Comparison of ENCODE assay signal across 21 cellular contexts in genomic region chr1:99546432-99547416, GRCh38.
DNase-seq lines count a peak whose midpoint lies in the region; ATAC-seq, FAIRE-seq and TF ChIP-seq lines count a peak whose summit lies in the region.
"Had no signal": no experiment of that assay in that cellular context is flagged by ENCODE, and none has a peak within 500 bp of the region (broad histone marks: within the 10 kb centered on the region; RNA-seq: fewer than 3 reads in every experiment).

No MANE protein-coding gene starts in this region.

- H3K9me1 ChIP-seq in endothelial cell of umbilical vein (replicated peaks; ENCODE audit: control insufficient read depth, extremely low read depth, insufficient read depth, low read length), result no peaks in the 10 kb centered on the region

- H3K4me3 Mint-ChIP-seq in activated T-helper 17 cell treated with anti-CD3 and anti-CD28 coated beads, Interleukin-2, amount 50 U/mL, for 72 hours, result no peak overlapping the region
- H3K4me3 Mint-ChIP-seq: activated CD4-positive, alpha-beta T cell treated with anti-CD3 and anti-CD28 coated beads, Interleukin-2, amount 10 ng/mL, durations not matched to agents 24 days and 14 days; B cell had no signal

- TF ChIP-seq CTCF in PC-9 (conservative IDR thresholded peaks at IDR 0.05) (no peak), endothelial cell of umbilical vein (IDR thresholded peaks at IDR 0.05; ENCODE audit: extremely low read depth in 1 of 2, insufficient read depth in 1 of 2, low read depth in 1 of 2, low read length in 2 of 2) (no peak), gastrocnemius medialis (IDR thresholded peaks at IDR 0.05 in 4 of 5, conservative IDR thresholded peaks at IDR 0.05 in 1 of 5) (no peak), body of pancreas (IDR thresholded peaks at IDR 0.05) (no peak)

- intact Hi-C loops in PC-9 (cut with micrococcal nuclease; ENCODE audit: unreplicated experiment) (no loop called here), endothelial cell of umbilical vein (cut with micrococcal nuclease) (no loop called here), gastrocnemius medialis (cut with DNase I; ENCODE audit: low total_unique reads) (no loop called here), body of pancreas (cut with DNase I) (no loop called here)

- 94 to 98% methylated on average over 3 of the region's 3 CpGs for WGBS in GM23248 (ENCODE audit: low coverage in 1 of 2, low lambda C conversion rate in 2 of 2, missing lambda C conversion rate in 2 of 2), 2 experiments
- WGBS in body of pancreas, 2 donors, result 77% methylated on average over 3 of the region's 3 CpGs

- H3K9ac ChIP-seq in GM23248 (no peak overlapping the region), endothelial cell of umbilical vein (replicated peaks; ENCODE audit: extremely low read depth, insufficient read depth, low read length) (peak overlapping the region; percentile 12)

- H3K79me2 ChIP-seq in GM23248 (ENCODE audit: insufficient read depth) (no peaks in the 10 kb centered on the region), PC-9 (ENCODE audit: low read depth) (no peaks in the 10 kb centered on the region), endothelial cell of umbilical vein (ENCODE audit: control insufficient read depth, insufficient read depth, low read length) (no peaks in the 10 kb centered on the region)

- H3K4me3 ChIP-seq in GM23248, result no peak overlapping the region
- no peak overlapping the region for H3K4me3 ChIP-seq in PC-9
- H3K4me3 ChIP-seq in endothelial cell of umbilical vein (replicated peaks in 1 of 3; ENCODE audit: insufficient read depth in 1 of 3, low read depth in 1 of 3, low read length in 3 of 3), result no peak overlapping the region
- H3K4me3 ChIP-seq in gastrocnemius medialis, result no peak overlapping the region
- no peak overlapping the region for H3K4me3 ChIP-seq in body of pancreas
- H3K4me3 ChIP-seq: esophagus squamous epithelium, heart left ventricle, tibial artery had no signal

- H3K4me1 Mint-ChIP-seq in activated T-helper 17 cell treated with anti-CD3 and anti-CD28 coated beads, Interleukin-2, amount 50 U/mL, for 72 hours, result no peaks in the 10 kb centered on the region
- H3K4me1 Mint-ChIP-seq: B cell had no signal

- dilution Hi-C loops in endothelial cell of umbilical vein (cut with MboI; ENCODE audit: extremely low pct_ligation_motif_present, low sequenced_read_pairs), result no loop called here

- H4K20me1 ChIP-seq in GM23248 (ENCODE audit: insufficient read depth) (no peaks in the 10 kb centered on the region), PC-9 (ENCODE audit: insufficient read depth) (no peaks in the 10 kb centered on the region), endothelial cell of umbilical vein (replicated peaks; ENCODE audit: control insufficient read depth, extremely low read depth, insufficient read depth, low read length) (no peaks in the 10 kb centered on the region)

- ATAC-seq in gastrocnemius medialis, result peak; percentile 46 to 80
- ATAC-seq in GM21515 (IDR thresholded peaks at IDR 0.05; ENCODE audit: unreplicated experiment), result no peak
- ATAC-seq in body of pancreas, result no peak
- no peak for ATAC-seq in activated T-helper 17 cell treated with anti-CD3 and anti-CD28 coated beads, Interleukin-2, amount 50 U/mL, for 72 hours (replicated peaks)
- ATAC-seq: heart left ventricle; sciatic nerve; stimulated activated naive CD8-positive, alpha-beta T cell treated with anti-CD3 and anti-CD28 coated beads, Interleukin-15, Interleukin-2, amounts not matched to agents 100 U/mL and 50 U/mL, for 24 hours had no signal

- TF ChIP-seq POLR2A in endothelial cell of umbilical vein (IDR thresholded peaks at IDR 0.05; ENCODE audit: low read depth, low read length) (no peak), gastrocnemius medialis (IDR thresholded peaks at IDR 0.05) (no peak), body of pancreas (IDR thresholded peaks at IDR 0.05) (no peak)

- no peaks in the 10 kb centered on the region for H3K27me3 ChIP-seq in GM23248 (replicated peaks; ENCODE audit: insufficient read depth)
- H3K27me3 ChIP-seq in PC-9 (ENCODE audit: insufficient read depth, low read depth), result no peaks in the 10 kb centered on the region
- H3K27me3 ChIP-seq in endothelial cell of umbilical vein (ENCODE audit: control insufficient read depth in 2 of 2, insufficient read depth in 2 of 2, low read length in 2 of 2), result no peaks in the 10 kb centered on the region
- no peaks in the 10 kb centered on the region for H3K27me3 ChIP-seq in gastrocnemius medialis
- no peaks in the 10 kb centered on the region for H3K27me3 ChIP-seq in body of pancreas
- H3K27me3 ChIP-seq: esophagus squamous epithelium, heart left ventricle, tibial artery had no signal

- CTCF ChIA-PET in PC-9 (lab: Charles Lee) (no interaction called here), endothelial cell of umbilical vein (lab: Charles Lee) (interaction anchor here (1.0 kb wide), 2 partner anchors 44 to 115 kb away, joined by 3 to 5 read pairs; no protein-coding TSS in a partner anchor)

- H3K4me1 ChIP-seq in GM23248 (ENCODE audit: insufficient read depth) (peaks cover 13% of the 10 kb centered on the region), PC-9 (replicated peaks; ENCODE audit: insufficient read depth) (0 out of 2 replicates have a peak, but pooled peaks cover 7% of the 10 kb centered on the region), endothelial cell of umbilical vein (ENCODE audit: control insufficient read depth, extremely low read depth, insufficient read depth, low read length) (peaks cover 51% of the 10 kb centered on the region), gastrocnemius medialis (peaks cover 11 to 24% of the 10 kb centered on the region in 2 donors), body of pancreas (peaks cover 8% of the 10 kb centered on the region)
- H3K4me1 ChIP-seq: tibial artery had no signal

- in situ Hi-C loops in GM23248 (cut with MboI), result no loop called here
- in situ Hi-C loops in gastrocnemius medialis (cut with MboI; ENCODE audit: low sequenced_read_pairs in 4 of 4), result no loop called here

- DNase-seq in GM23248, result peak; percentile 42
- DNase-seq in PC-9, result no peak
- DNase-seq in endothelial cell of umbilical vein (ENCODE audit: low read depth, low spot score), result peak; percentile 66
- DNase-seq in gastrocnemius medialis, result no peak
- DNase-seq in body of pancreas, result no peak
- DNase-seq: activated CD4-positive, alpha-beta T cell treated with anti-CD3 and anti-CD28 coated beads, Interleukin-2, amount 10 ng/mL, durations not matched to agents 24 days and 14 days; caudate nucleus; COR-L47; effector CD4-positive, alpha-beta T cell; esophagus squamous epithelium; heart left ventricle; MM.1S; NCI-H1694 treated with DMSO at 0.1 percent for 48 hours; NCI-H526 treated with DMSO at 0.1 percent for 48 hours; SHP77; stimulated activated naive CD8-positive, alpha-beta T cell treated with anti-CD3 and anti-CD28 coated beads, Interleukin-15, Interleukin-2, amounts not matched to agents 100 U/mL and 50 U/mL, for 24 hours; tibial artery had no signal

- H3K27me3 Mint-ChIP-seq in activated T-helper 17 cell treated with anti-CD3 and anti-CD28 coated beads, Interleukin-2, amount 50 U/mL, for 72 hours, result peaks cover 11% of the 10 kb centered on the region

- POLR2A ChIA-PET in PC-9 (lab: Charles Lee; ENCODE audit: unreplicated experiment), result no interaction called here
- POLR2A ChIA-PET in endothelial cell of umbilical vein (lab: Charles Lee), result interaction anchor here (1.3 kb wide), 1 partner anchor 99 kb away, joined by 5 read pairs; the partner anchor contains the start of gene PALMD

- H3K4me2 ChIP-seq in GM23248 (ENCODE audit: unreplicated experiment) (no peak overlapping the region), PC-9 (no peak overlapping the region), endothelial cell of umbilical vein (ENCODE audit: insufficient read depth, low read length) (peak overlapping the region; percentile 66)

- H3K27ac ChIP-seq in GM23248 (no peak overlapping the region), PC-9 (no peak overlapping the region), endothelial cell of umbilical vein (ENCODE audit: insufficient read depth, low read depth, low read length) (peak overlapping the region; percentile 72), gastrocnemius medialis (no peak overlapping the region), body of pancreas (no peak overlapping the region)
- H3K27ac ChIP-seq: esophagus squamous epithelium, heart left ventricle, tibial artery had no signal

- H3K9me3 Mint-ChIP-seq in activated T-helper 17 cell treated with anti-CD3 and anti-CD28 coated beads, Interleukin-2, amount 50 U/mL, for 72 hours, result no peaks in the 10 kb centered on the region
- H3K9me3 Mint-ChIP-seq: activated CD4-positive, alpha-beta T cell treated with anti-CD3 and anti-CD28 coated beads, Interleukin-2, amount 10 ng/mL, durations not matched to agents 24 days and 14 days had no signal

- H3K36me3 ChIP-seq in GM23248 (ENCODE audit: low read depth) (no peaks in the 10 kb centered on the region), PC-9 (ENCODE audit: low read depth) (no peaks in the 10 kb centered on the region), endothelial cell of umbilical vein (ENCODE audit: control insufficient read depth in 2 of 2, extremely low read depth in 1 of 2, insufficient read depth in 2 of 2, low read length in 2 of 2) (no peaks in the 10 kb centered on the region), gastrocnemius medialis (no peaks in the 10 kb centered on the region), body of pancreas (replicated peaks in 1 of 2; ENCODE audit: insufficient read depth in 1 of 2, low read depth in 2 of 2) (no peaks in the 10 kb centered on the region)
- H3K36me3 ChIP-seq: esophagus squamous epithelium, heart left ventricle, tibial artery had no signal

- no peaks in the 10 kb centered on the region for H3K36me3 Mint-ChIP-seq in activated T-helper 17 cell treated with anti-CD3 and anti-CD28 coated beads, Interleukin-2, amount 50 U/mL, for 72 hours (ENCODE audit: low read depth)

- H3K27ac Mint-ChIP-seq in activated T-helper 17 cell treated with anti-CD3 and anti-CD28 coated beads, Interleukin-2, amount 50 U/mL, for 72 hours, result no peak overlapping the region
- H3K27ac Mint-ChIP-seq: activated CD4-positive, alpha-beta T cell treated with anti-CD3 and anti-CD28 coated beads, Interleukin-2, amount 10 ng/mL, durations not matched to agents 24 days and 14 days; B cell had no signal

- peak; percentile 52 for FAIRE-seq in endothelial cell of umbilical vein (lab: Jason Lieb, UNC)

- no peaks in the 10 kb centered on the region for H3K9me3 ChIP-seq in GM23248 (ENCODE audit: low read depth)
- H3K9me3 ChIP-seq in PC-9 (ENCODE audit: insufficient read depth, low read depth), result no peaks in the 10 kb centered on the region
- H3K9me3 ChIP-seq in endothelial cell of umbilical vein (replicated peaks; ENCODE audit: control insufficient read depth, insufficient read depth, low read length), result no peaks in the 10 kb centered on the region
- no peaks in the 10 kb centered on the region for H3K9me3 ChIP-seq in gastrocnemius medialis
- H3K9me3 ChIP-seq in body of pancreas, result no peaks in the 10 kb centered on the region
- H3K9me3 ChIP-seq: esophagus squamous epithelium, heart left ventricle, tibial artery had no signal

- no peaks in the 10 kb centered on the region for H3F3A ChIP-seq in GM23248 (ENCODE audit: insufficient read depth)
- H3F3A ChIP-seq in PC-9 (ENCODE audit: insufficient read depth, low read depth), result peaks cover 10% of the 10 kb centered on the region

- BruUV-seq in PC-9 (replicated peaks; lab: Mats Ljungman, UMichigan) (no TSS peak), endothelial cell of umbilical vein (replicated peaks; lab: Mats Ljungman, UMichigan) (TSS peak; percentile 28)

- H2AFZ ChIP-seq in GM23248 (no peak overlapping the region), PC-9 (peak overlapping the region; percentile 10; the same call in 1 of the 2 replicates), endothelial cell of umbilical vein (ENCODE audit: low read depth, low read length) (no peak overlapping the region)

- H3K9me2 ChIP-seq in GM23248 (ENCODE audit: insufficient read depth) (no peaks in the 10 kb centered on the region), PC-9 (ENCODE audit: insufficient read depth) (no peaks in the 10 kb centered on the region)

Comparison
In these comparisons a context has a peak if more than half of its experiments do, and no peak if none do; other contexts are left out.
1. DNase-seq: peak in GM23248 (single experiment) and endothelial cell of umbilical vein (single experiment); none in PC-9 (0 of 2), gastrocnemius medialis (0 of 2) and body of pancreas (0 of 4).
2. ATAC-seq: peak in gastrocnemius medialis (2 of 2); none in GM21515 (single experiment), body of pancreas (single experiment) and activated T-helper 17 cell treated with anti-CD3 and anti-CD28 coated beads, Interleukin-2, amount 50 U/mL, for 72 hours (single experiment).